In genomic region chr6:170292778-170293164, GRCh38 we compare ENCODE assay signal across 1 cellular context.
A peak's percentile ranks its signal among the peaks of the same experiment; 100 is the strongest.
TF ChIP-seq lines count a peak whose summit lies in the region.

No MANE protein-coding gene starts in this region.

TF ChIP-seq in H1, 55 proteins besides CTCF, POLR2A, EP300 and RAD21 (continued from another document):
- TF ChIP-seq ASH2L (IDR thresholded peaks at IDR 0.05; ENCODE audit: low read length), result no peak
- TF ChIP-seq SUZ12 (IDR thresholded peaks at IDR 0.05; ENCODE audit: low read length), result peak; percentile 17; the same call in 1 of the 2 replicates
- TF ChIP-seq RFX5 (IDR thresholded peaks at IDR 0.05; ENCODE audit: borderline replicate concordance, low read depth, low read length), result no peak
- TF ChIP-seq SRF (IDR thresholded peaks at IDR 0.05; ENCODE audit: low read depth, low read length), result no peak
- TF ChIP-seq GABPA (IDR thresholded peaks at IDR 0.05; ENCODE audit: borderline replicate concordance, insufficient read depth, low read length), result no peak
- TF ChIP-seq TAF1 (IDR thresholded peaks at IDR 0.05; ENCODE audit: low read depth, low read length), result no peak
- TF ChIP-seq RXRA (IDR thresholded peaks at IDR 0.05; ENCODE audit: insufficient read depth, low read depth, low read length), result no peak
- peak; percentile 27 for TF ChIP-seq EZH2 (IDR thresholded peaks at IDR 0.05; ENCODE audit: low read depth, low read length, severe bottlenecking)
